ENCODE assay signal across 27 cellular contexts in the genomic region with DNA sequence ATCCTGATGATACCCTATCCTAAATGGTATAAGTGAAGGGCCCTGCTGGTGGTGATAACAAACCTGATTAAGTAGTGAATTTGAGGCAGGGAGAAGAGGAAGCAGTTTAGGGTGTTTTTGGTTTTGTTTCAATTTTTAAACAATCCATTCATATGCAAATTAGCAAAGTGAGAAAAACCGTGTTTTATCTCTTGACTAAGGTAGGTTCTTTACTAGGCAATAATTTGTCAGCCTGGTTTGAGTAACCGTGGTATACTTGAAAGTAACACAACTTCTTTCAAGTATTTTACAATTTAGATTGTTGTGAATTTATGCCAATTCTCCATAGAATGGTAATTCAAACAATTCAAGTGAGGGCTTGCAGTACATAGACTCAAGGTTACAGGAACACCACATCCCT.
"Had no signal": no experiment of that assay in that cellular context is flagged by ENCODE, and none has a peak within 500 bp of the region (broad histone marks: within the 10 kb centered on the region; RNA-seq: fewer than 3 reads in every experiment).

No MANE protein-coding gene starts in this region.

- ATAC-seq: activated CD4-positive, CD25-positive, alpha-beta regulatory T cell treated with anti-CD3 and anti-CD28 coated beads, Interleukin-2, amount 50 U/mL, for 24 hours; esophagus mucosa; T-helper 17 cell had no signal

- H3K27ac Mint-ChIP-seq: activated B cell treated with CpG ODN at 0.5 μM for 24 hours; activated CD4-positive, alpha-beta memory T cell treated with anti-CD3 and anti-CD28 coated beads, Interleukin-2, amount 10 ng/mL, durations not matched to agents 7 days and 5 days; activated CD4-positive, alpha-beta T cell treated with anti-CD3 and anti-CD28 coated beads, Interleukin-2, amount 10 ng/mL, durations not matched to agents 24 days and 14 days; activated naive CD4-positive, alpha-beta T cell treated with anti-CD3 and anti-CD28 coated beads, Interleukin-2, amount 10 ng/mL, durations not matched to agents 7 days and 5 days; activated naive CD8-positive, alpha-beta T cell; activated T-helper 2 cell treated with anti-CD3 and anti-CD28 coated beads, Interferon-gamma antibody, Interleukin-2, Interleukin-4, amounts not matched to agents 10 μg/mL and 5 μg/mL and 100 μg/mL, durations not matched to agents 14 hours and 24 hours and 36 hours; dendritic cell treated with granulocyte-macrophage colony-stimulating factor and Interleukin-4, amounts not matched to agents 40 ng/mL and 50 ng/mL, for 4 days; endodermal cell; T-helper 17 cell; T-helper 2 cell treated with Interferon-gamma antibody and Interleukin-4, amounts not matched to agents 5 μg/mL and 100 μg/mL, for 36 hours had no signal

- H3K27me3 Mint-ChIP-seq: activated naive CD8-positive, alpha-beta T cell; central memory CD8-positive, alpha-beta T cell; dendritic cell treated with granulocyte-macrophage colony-stimulating factor and Interleukin-4, amounts not matched to agents 40 ng/mL and 50 ng/mL, for 4 days had no signal

- H3K9me3 Mint-ChIP-seq: activated B cell treated with CpG ODN at 0.5 μM for 24 hours; activated CD4-positive, alpha-beta memory T cell treated with anti-CD3 and anti-CD28 coated beads, Interleukin-2, amount 10 ng/mL, durations not matched to agents 7 days and 5 days; activated CD4-positive, alpha-beta T cell treated with anti-CD3 and anti-CD28 coated beads, Interleukin-2, amount 10 ng/mL, durations not matched to agents 24 days and 14 days; activated naive CD4-positive, alpha-beta T cell treated with anti-CD3 and anti-CD28 coated beads, Interleukin-2, amount 10 ng/mL, durations not matched to agents 7 days and 5 days; activated T-helper 2 cell treated with anti-CD3 and anti-CD28 coated beads, Interferon-gamma antibody, Interleukin-2, Interleukin-4, amounts not matched to agents 10 μg/mL and 5 μg/mL and 100 μg/mL, durations not matched to agents 14 hours and 24 hours and 36 hours; central memory CD8-positive, alpha-beta T cell; dendritic cell treated with granulocyte-macrophage colony-stimulating factor and Interleukin-4, amounts not matched to agents 40 ng/mL and 50 ng/mL, for 4 days; endodermal cell; T-helper 2 cell treated with Interferon-gamma antibody and Interleukin-4, amounts not matched to agents 5 μg/mL and 100 μg/mL, for 36 hours had no signal

- H3K27ac ChIP-seq: brain microvascular endothelial cell, coronary artery, dorsolateral prefrontal cortex, WERI-Rb-1 had no signal

- H3K36me3 Mint-ChIP-seq: activated naive CD4-positive, alpha-beta T cell treated with anti-CD3 and anti-CD28 coated beads, Interleukin-2, amount 10 ng/mL, durations not matched to agents 7 days and 5 days; activated naive CD8-positive, alpha-beta T cell had no signal

- DNase-seq: activated B cell treated with CpG ODN at 0.5 μM for 24 hours; activated CD4-positive, alpha-beta memory T cell treated with anti-CD3 and anti-CD28 coated beads, Interleukin-2, amount 10 ng/mL, durations not matched to agents 7 days and 5 days; activated CD4-positive, alpha-beta T cell treated with anti-CD3 and anti-CD28 coated beads, Interleukin-2, amount 10 ng/mL, durations not matched to agents 24 days and 14 days; activated CD8-positive, alpha-beta memory T cell treated with anti-CD3 and anti-CD28 coated beads, Interleukin-2, amount 50 U/mL, for 48 hours; activated effector memory CD4-positive, alpha-beta T cell treated with anti-CD3 and anti-CD28 coated beads, Interleukin-2, amount 50 U/mL, for 16 hours; activated naive CD4-positive, alpha-beta T cell treated with anti-CD3 and anti-CD28 coated beads, Interleukin-2, amount 10 ng/mL, durations not matched to agents 7 days and 5 days; activated T-cell treated with anti-CD3 and anti-CD28 coated beads for 4 hours; amniotic stem cell; anterior cingulate cortex; brain microvascular endothelial cell; dorsolateral prefrontal cortex; effector memory CD4-positive, alpha-beta T cell; endodermal cell; foreskin fibroblast; head of caudate nucleus; T-helper 1 cell; T-helper 17 cell; T1000; WERI-Rb-1 had no signal

- H3K4me3 Mint-ChIP-seq: activated B cell treated with CpG ODN at 0.5 μM for 24 hours; activated CD4-positive, alpha-beta memory T cell treated with anti-CD3 and anti-CD28 coated beads, Interleukin-2, amount 10 ng/mL, durations not matched to agents 7 days and 5 days; activated CD4-positive, alpha-beta T cell treated with anti-CD3 and anti-CD28 coated beads, Interleukin-2, amount 10 ng/mL, durations not matched to agents 24 days and 14 days; activated naive CD4-positive, alpha-beta T cell treated with anti-CD3 and anti-CD28 coated beads, Interleukin-2, amount 10 ng/mL, durations not matched to agents 7 days and 5 days; activated naive CD8-positive, alpha-beta T cell; central memory CD8-positive, alpha-beta T cell; dendritic cell treated with granulocyte-macrophage colony-stimulating factor and Interleukin-4, amounts not matched to agents 40 ng/mL and 50 ng/mL, for 4 days; endodermal cell; T-helper 17 cell; T-helper 2 cell treated with Interferon-gamma antibody and Interleukin-4, amounts not matched to agents 5 μg/mL and 100 μg/mL, for 36 hours had no signal

- H3K4me3 ChIP-seq: coronary artery, dorsolateral prefrontal cortex had no signal

- H3K36me3 ChIP-seq: brain microvascular endothelial cell, WERI-Rb-1 had no signal

- H3K27me3 ChIP-seq: brain microvascular endothelial cell, dorsolateral prefrontal cortex had no signal

- H3K4me1 Mint-ChIP-seq: activated B cell treated with CpG ODN at 0.5 μM for 24 hours; activated CD4-positive, alpha-beta memory T cell treated with anti-CD3 and anti-CD28 coated beads, Interleukin-2, amount 10 ng/mL, durations not matched to agents 7 days and 5 days; activated CD4-positive, alpha-beta T cell treated with anti-CD3 and anti-CD28 coated beads, Interleukin-2, amount 10 ng/mL, durations not matched to agents 24 days and 14 days; activated naive CD4-positive, alpha-beta T cell treated with anti-CD3 and anti-CD28 coated beads, Interleukin-2, amount 10 ng/mL, durations not matched to agents 7 days and 5 days; central memory CD8-positive, alpha-beta T cell had no signal
